Comparison of ENCODE assay signal across 17 cellular contexts in genomic region chr3:196890309-196890708, GRCh38. TPM values are rescaled to one million over a fixed set of nuclear protein-coding genes. Genes with fewer than 3 reads are reported as not detected.
DNase-seq lines count a peak whose midpoint lies in the region; ATAC-seq and TF ChIP-seq lines count a peak whose summit lies in the region.
"Had no signal": no experiment of that assay in that cellular context is flagged by ENCODE, and none has a peak within 500 bp of the region (broad histone marks: within the 10 kb centered on the region; RNA-seq: fewer than 3 reads in every experiment).

No MANE protein-coding gene starts in this region.

- H3K9me3 Mint-ChIP-seq in progenitor cell of endocrine pancreas (ENCODE audit: low read depth), result no peaks in the 10 kb centered on the region
- H3K9me3 Mint-ChIP-seq: CD8-positive, alpha-beta T cell had no signal

- peaks cover 4% of the 10 kb centered on the region for H3K36me3 Mint-ChIP-seq in progenitor cell of endocrine pancreas (ENCODE audit: insufficient read depth)

- no peak for TF ChIP-seq CTCF in progenitor cell of endocrine pancreas (IDR thresholded peaks at IDR 0.05; ENCODE audit: unreplicated experiment)

- no peak for ATAC-seq in GM18909 (IDR thresholded peaks at IDR 0.05; ENCODE audit: poor library complexity, unreplicated experiment)
- ATAC-seq: CD8-positive, alpha-beta T cell; SK-N-SH treated with all-trans-retinoic acid at 6 μM for 48 hours had no signal

- H3K27ac ChIP-seq in epithelial cell of prostate, result peak overlapping the region; percentile 59
- H3K27ac ChIP-seq: KMS-11, Peyer's patch had no signal

- H3K4me1 Mint-ChIP-seq in progenitor cell of endocrine pancreas (ENCODE audit: low read depth), result peaks cover 2% of the 10 kb centered on the region

- H3K4me3 Mint-ChIP-seq in progenitor cell of endocrine pancreas (ENCODE audit: low read depth), result no peak overlapping the region
- H3K4me3 Mint-ChIP-seq: CD8-positive, alpha-beta T cell had no signal

- H3K27ac Mint-ChIP-seq in progenitor cell of endocrine pancreas, result peak overlapping the region; percentile 14

- H3K27me3 Mint-ChIP-seq in progenitor cell of endocrine pancreas, result no peaks in the 10 kb centered on the region

- DNase-seq in GM03348 (ENCODE audit: low spot score) (peak; percentile 26), NCI-H460 (ENCODE audit: extremely low read depth, low read depth) (peak; percentile 38), epithelial cell of prostate (ENCODE audit: low read depth, low spot score) (no peak), progenitor cell of endocrine pancreas (ENCODE audit: low spot score, unreplicated experiment) (no peak), Ammon's horn (ENCODE audit: low spot score) (no peak), DMS153 (lab: John Stamatoyannopoulos, UW) (no peak)
- DNase-seq: CD8-positive, alpha-beta T cell; MM.1S; NCI-H1105 treated with DMSO at 0.1 percent for 48 hours; NCI-H187 treated with DMSO at 0.1 percent for 48 hours; NCI-H446; NCI-H774; Peyer's patch; Right ventricle myocardium superior had no signal

RNA-seq across cellular contexts. Expression of gene SENP5, which starts 22.6 kb away (rescaled TPM):
- total RNA-seq in NCI-H460 (2014; rRNA removed; shearing (Covaris generic)), result 23.5 and 24.5 TPM in 2 replicates
- 13.7 and 13.8 TPM in 2 replicates for polyA plus RNA-seq in NCI-H460 (2014; cell fraction: nucleus; rRNA removed)
- 41.1 and 41.4 TPM in 2 replicates for total RNA-seq in progenitor cell of endocrine pancreas

RNA-seq across cellular contexts. Expression of gene NCBP2, which starts 52.0 kb away (rescaled TPM):
- 43.2 and 53.8 TPM in 2 replicates for total RNA-seq in NCI-H460 (2014; rRNA removed; shearing (Covaris generic))
- 45.3 and 51.2 TPM in 2 replicates for polyA plus RNA-seq in NCI-H460 (2014; cell fraction: nucleus; rRNA removed)
- total RNA-seq in progenitor cell of endocrine pancreas, result 79.9 and 84.9 TPM in 2 replicates

Comparison
In these comparisons a context has a peak if more than half of its experiments do, and no peak if none do; other contexts are left out.
1. DNase-seq: peak in GM03348 (single experiment) and NCI-H460 (single experiment); none in epithelial cell of prostate (single experiment), progenitor cell of endocrine pancreas (single experiment), Ammon's horn (single experiment) and DMS153 (single experiment).